In genomic region chr2:203591642-203592041, GRCh38 we compare ENCODE assay signal across 19 cellular contexts. TPM values are rescaled to one million over a fixed set of nuclear protein-coding genes. Genes with fewer than 3 reads are reported as not detected.
DNase-seq lines count a peak whose midpoint lies in the region; ATAC-seq and TF ChIP-seq lines count a peak whose summit lies in the region.
"Had no signal": no experiment of that assay in that cellular context is flagged by ENCODE, and none has a peak within 500 bp of the region (broad histone marks: within the 10 kb centered on the region; RNA-seq: fewer than 3 reads in every experiment).

No MANE protein-coding gene starts in this region.

- peaks cover 0 to 9% (median 4%) of the 10 kb centered on the region in 7 donors for H3K4me1 Mint-ChIP-seq in naive thymus-derived CD4-positive, alpha-beta T cell

- H3K9ac ChIP-seq in BLaER1 treated with 17β-estradiol and CSF1 and Interleukin-3, amounts not matched to agents 10 nM and 100 nM: no peak overlapping the region
- no peak overlapping the region for H3K9ac ChIP-seq in adipocyte (ENCODE audit: low read length)
- H3K9ac ChIP-seq: KMS-11 had no signal

- H3K4me2 ChIP-seq in BLaER1 treated with 17β-estradiol and CSF1 and Interleukin-3, amounts not matched to agents 10 nM and 100 nM: peak overlapping the region; percentile 25 to 82 (median 49)
- H3K4me2 ChIP-seq: KMS-11 had no signal

- peak overlapping the region in 2 of 9 donors; percentile 5 to 42 for H3K27ac Mint-ChIP-seq in naive thymus-derived CD4-positive, alpha-beta T cell

- no peaks in the 10 kb centered on the region for H3K36me3 ChIP-seq in BLaER1 treated with 17β-estradiol and CSF1 and Interleukin-3, amounts not matched to agents 10 nM and 100 nM
- no peaks in the 10 kb centered on the region for H3K36me3 ChIP-seq in adipocyte (ENCODE audit: control insufficient read depth, insufficient read depth, low read length, severe bottlenecking)
- no peaks in the 10 kb centered on the region for H3K36me3 ChIP-seq in naive thymus-derived CD4-positive, alpha-beta T cell (ENCODE audit: control insufficient read depth in 2 of 3, insufficient read depth in 3 of 3, low read length in 3 of 3)
- H3K36me3 ChIP-seq: heart right ventricle, transverse colon had no signal

- peaks cover 10 to 25% (median 18%) of the 10 kb centered on the region in 10 experiments for H3K4me1 ChIP-seq in BLaER1 treated with 17β-estradiol and CSF1 and Interleukin-3, amounts not matched to agents 10 nM and 100 nM
- H3K4me1 ChIP-seq in adipocyte (ENCODE audit: control insufficient read depth, insufficient read depth, low read length): peaks cover 12% of the 10 kb centered on the region
- H3K4me1 ChIP-seq in naive thymus-derived CD4-positive, alpha-beta T cell (ENCODE audit: control insufficient read depth in 2 of 2, insufficient read depth in 2 of 2, low read length in 2 of 2): no peaks in the 10 kb centered on the region
- H3K4me1 ChIP-seq: transverse colon had no signal

- no peak overlapping the region for H3K4me3 ChIP-seq in BLaER1 treated with 17β-estradiol and CSF1 and Interleukin-3, amounts not matched to agents 10 nM and 100 nM
- no peak overlapping the region for H3K4me3 ChIP-seq in adipocyte (ENCODE audit: low read length)
- no peak overlapping the region for H3K4me3 ChIP-seq in naive thymus-derived CD4-positive, alpha-beta T cell (ENCODE audit: low read length)
- H3K4me3 ChIP-seq: heart right ventricle, transverse colon had no signal

- CTCF ChIA-PET in naive thymus-derived CD4-positive, alpha-beta T cell (lab: Charles Lee): no interaction called here
- CTCF ChIA-PET in GM10248 (lab: Yijun Ruan, JAX): no interaction called here

- no peaks in the 10 kb centered on the region for H4K20me1 ChIP-seq in BLaER1 treated with 17β-estradiol and CSF1 and Interleukin-3, amounts not matched to agents 10 nM and 100 nM

- TF ChIP-seq CTCF in GM10248 (IDR thresholded peaks at IDR 0.05; ENCODE audit: control extremely low read depth, extremely low read depth, low read depth, missing control alignments): no peak

- POLR2A ChIA-PET in naive thymus-derived CD4-positive, alpha-beta T cell (lab: Charles Lee): no interaction called here
- POLR2A ChIA-PET in GM10248 (lab: Yijun Ruan, JAX): no interaction called here

- no peak overlapping the region for H3K27ac ChIP-seq in BLaER1 treated with 17β-estradiol and CSF1 and Interleukin-3, amounts not matched to agents 10 nM and 100 nM
- H3K27ac ChIP-seq in naive thymus-derived CD4-positive, alpha-beta T cell (ENCODE audit: low read depth, low read length): no peak overlapping the region
- H3K27ac ChIP-seq: epithelial cell of prostate, heart right ventricle, HL-60, KMS-11, transverse colon had no signal

- H3K4me3 Mint-ChIP-seq in naive thymus-derived CD4-positive, alpha-beta T cell: no peak overlapping the region

- peaks cover 0 to 57% (median 0%) of the 10 kb centered on the region in 5 donors for H3K27me3 Mint-ChIP-seq in naive thymus-derived CD4-positive, alpha-beta T cell

- peaks cover 27 to 60% (median 43%) of the 10 kb centered on the region in 11 experiments for H3K27me3 ChIP-seq in BLaER1 treated with 17β-estradiol and CSF1 and Interleukin-3, amounts not matched to agents 10 nM and 100 nM
- no peaks in the 10 kb centered on the region for H3K27me3 ChIP-seq in adipocyte (replicated peaks; ENCODE audit: control insufficient read depth, insufficient read depth, low read length)
- H3K27me3 ChIP-seq in naive thymus-derived CD4-positive, alpha-beta T cell (ENCODE audit: control insufficient read depth in 2 of 2, insufficient read depth in 2 of 2, low read length in 2 of 2): no peaks in the 10 kb centered on the region
- H3K27me3 ChIP-seq: heart right ventricle, transverse colon had no signal

- H3K9me3 Mint-ChIP-seq in naive thymus-derived CD4-positive, alpha-beta T cell: no peaks in the 10 kb centered on the region

- DNase-seq in MV-4-11 (lab: John Stamatoyannopoulos, UW) (peak; percentile 80), adipocyte (ENCODE audit: low read depth) (peak; percentile 45), GM10248 (ENCODE audit: extremely low spot score) (no peak), HCEC 1CT (no peak), UCSD-AML1 (lab: John Stamatoyannopoulos, UW; ENCODE audit: unreplicated experiment) (no peak)
- no peak for DNase-seq in naive thymus-derived CD4-positive, alpha-beta T cell
- DNase-seq: GDM1; heart right ventricle; kidney; NCI-H187; NCI-H526 treated with DMSO at 0.1 percent for 48 hours; RPMI8226; stimulated activated CD4-positive, alpha-beta T cell treated with anti-CD3 and anti-CD28 coated beads, Interleukin-15, amount 100 ng/mL, for 24 hours; transverse colon had no signal

- intact Hi-C loops in naive thymus-derived CD4-positive, alpha-beta T cell (cut with micrococcal nuclease): no loop called here

- ATAC-seq in naive thymus-derived CD4-positive, alpha-beta T cell: peak; percentile 59
- ATAC-seq in HG02763 (IDR thresholded peaks at IDR 0.05; ENCODE audit: unreplicated experiment): no peak

- peaks cover 0 to 2% (median 0%) of the 10 kb centered on the region in 5 donors for H3K36me3 Mint-ChIP-seq in naive thymus-derived CD4-positive, alpha-beta T cell

- no peaks in the 10 kb centered on the region for H3K9me3 ChIP-seq in BLaER1 treated with 17β-estradiol and CSF1 and Interleukin-3, amounts not matched to agents 10 nM and 100 nM (replicated peaks in 1 of 11)
- H3K9me3 ChIP-seq in adipocyte (ENCODE audit: control insufficient read depth, low read length): no peaks in the 10 kb centered on the region
- no peaks in the 10 kb centered on the region for H3K9me3 ChIP-seq in naive thymus-derived CD4-positive, alpha-beta T cell (ENCODE audit: control insufficient read depth in 2 of 3, low read length in 3 of 3)
- H3K9me3 ChIP-seq: heart right ventricle, transverse colon had no signal

RNA-seq across cellular contexts. Expression of gene RAPH1, which starts 56.5 kb away (rescaled TPM):
- total RNA-seq in naive thymus-derived CD4-positive, alpha-beta T cell: 1 to 10 TPM; 1.8 to 5.5 (median 3.0) TPM
- polyA plus RNA-seq in naive thymus-derived CD4-positive, alpha-beta T cell: under 1 TPM; 0.57 to 0.91 TPM

Comparison
In these comparisons a context has a peak if more than half of its experiments do, and no peak if none do; other contexts are left out.
1. DNase-seq: peak in MV-4-11 (single experiment) and adipocyte (single experiment); none in naive thymus-derived CD4-positive, alpha-beta T cell (0 of 9), GM10248 (single experiment), HCEC 1CT (single experiment) and UCSD-AML1 (single experiment).